Comparison of ENCODE assay signal across 15 cellular contexts in the genomic region with DNA sequence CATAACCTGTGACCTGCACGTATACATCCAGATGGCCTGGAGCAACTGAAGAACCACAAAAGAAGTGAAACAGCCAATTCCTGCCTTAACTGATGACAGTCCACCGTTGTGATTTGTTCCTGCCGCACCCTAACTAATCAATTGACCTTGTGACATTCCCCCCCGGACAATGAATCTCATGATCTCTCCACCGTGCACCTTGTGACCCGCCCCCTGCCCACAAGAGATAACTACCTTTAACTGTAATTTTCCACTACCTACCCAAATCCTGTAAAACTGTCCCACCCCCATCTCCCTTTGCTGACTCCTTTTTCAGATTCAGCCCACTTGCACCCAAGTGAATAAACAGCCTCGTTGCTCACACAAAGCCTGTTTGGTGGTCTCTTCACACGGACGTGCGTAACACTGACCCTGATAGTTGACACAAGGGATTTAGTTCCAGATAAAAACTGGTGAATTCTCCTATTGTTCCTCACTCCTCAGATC. TPM values are rescaled to one million over a fixed set of nuclear protein-coding genes. Genes with fewer than 3 reads are reported as not detected.
"Had no signal": no experiment of that assay in that cellular context is flagged by ENCODE, and none has a peak within 500 bp of the region (broad histone marks: within the 10 kb centered on the region; RNA-seq: fewer than 3 reads in every experiment).

No MANE protein-coding gene starts in this region.

RNA-seq across cellular contexts. Expression of a gene that starts 29.1 kb away (rescaled TPM):
- total RNA-seq: chondrocyte had no signal

RNA-seq across cellular contexts. Expression of a gene that starts 37.3 kb away (rescaled TPM):
- total RNA-seq: chondrocyte, dermis microvascular lymphatic vessel endothelial cell, esophagus mucosa, esophagus squamous epithelium, gastrocnemius medialis, glomerular endothelial cell, kidney epithelial cell, left cardiac atrium, left ventricle myocardium superior, lower leg skin, lung microvascular endothelial cell, mononuclear cell, mucosa of gallbladder had no signal
- polyA plus RNA-seq: heart right ventricle, keratinocyte had no signal
